16 cellular contexts compared by ENCODE assay signal in genomic region chr18:45122510-45122909, GRCh38.
"Had no signal": no experiment of that assay in that cellular context is flagged by ENCODE, and none has a peak within 500 bp of the region (broad histone marks: within the 10 kb centered on the region; RNA-seq: fewer than 3 reads in every experiment).

No MANE protein-coding gene starts in this region.

- DNase-seq: activated B cell treated with CpG ODN at 0.5 μM for 24 hours; activated CD4-positive, alpha-beta T cell treated with anti-CD3 and anti-CD28 coated beads, Interleukin-2, amount 10 ng/mL, durations not matched to agents 24 days and 14 days; activated CD8-positive, alpha-beta memory T cell treated with anti-CD3 and anti-CD28 coated beads for 24 hours; activated naive CD4-positive, alpha-beta T cell; activated naive CD8-positive, alpha-beta T cell treated with anti-CD3 and anti-CD28 coated beads, Interleukin-2, amount 10 ng/mL, durations not matched to agents 7 days and 5 days; aorta; endodermal cell; erythroblast; hippocampal formation; left ventricle myocardium superior; nucleus accumbens; posterior cingulate gyrus; retina; stimulated activated CD4-positive, alpha-beta T cell treated with anti-CD3 and anti-CD28 coated beads, Interleukin-2, amount 100 ng/mL, for 48 hours; SW 1271; transverse colon had no signal

- H3K27me3 ChIP-seq: transverse colon had no signal

- H3K4me3 ChIP-seq: transverse colon had no signal

- H3K27ac ChIP-seq: transverse colon had no signal

- H3K36me3 ChIP-seq: transverse colon had no signal

- H3K9me3 ChIP-seq: transverse colon had no signal

- H3K4me1 ChIP-seq: transverse colon had no signal
